ENCODE assay signal across 18 cellular contexts in the genomic region with DNA sequence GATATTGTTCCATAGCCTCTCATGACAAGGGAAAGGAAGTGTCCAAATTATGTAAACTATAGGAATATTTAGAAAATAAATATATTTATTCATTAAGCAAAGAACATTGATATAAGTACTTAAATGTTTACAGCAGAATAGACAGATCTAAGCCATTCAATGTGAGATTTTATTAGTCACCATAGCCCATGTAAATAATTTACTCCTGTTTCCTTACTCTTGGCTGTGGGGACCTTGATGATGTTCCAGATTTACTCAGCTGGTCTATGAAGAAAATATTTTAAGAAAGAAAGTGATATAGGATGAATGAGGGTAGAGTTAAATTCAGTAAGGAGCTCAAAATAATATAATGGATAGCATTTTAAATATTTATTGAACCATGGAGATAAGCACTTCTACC.
DNase-seq lines count a peak whose midpoint lies in the region; ATAC-seq and TF ChIP-seq lines count a peak whose summit lies in the region.
"Had no signal": no experiment of that assay in that cellular context is flagged by ENCODE, and none has a peak within 500 bp of the region (broad histone marks: within the 10 kb centered on the region; RNA-seq: fewer than 3 reads in every experiment).

No MANE protein-coding gene starts in this region.

- TF ChIP-seq POLR2A in erythroblast (IDR thresholded peaks at IDR 0.05; ENCODE audit: low read length): no peak

- no TSS peak for BruUV-seq in Panc1 (replicated peaks; lab: Mats Ljungman, UMichigan)

- ATAC-seq in Panc1 (no peak), GM19455 (IDR thresholded peaks at IDR 0.05; ENCODE audit: unreplicated experiment) (no peak), HG02759 (IDR thresholded peaks at IDR 0.05; ENCODE audit: unreplicated experiment) (no peak)
- ATAC-seq: CD8-positive, alpha-beta T cell had no signal

- TF ChIP-seq CTCF in Panc1 (IDR thresholded peaks at IDR 0.05): no peak

- intact Hi-C loops in Panc1 (cut with micrococcal nuclease; ENCODE audit: unreplicated experiment): no loop called here

- no peaks in the 10 kb centered on the region for H3K36me3 ChIP-seq in Panc1 (ENCODE audit: control insufficient read depth, insufficient read depth, low read length)
- H3K36me3 ChIP-seq: BLaER1 treated with 17β-estradiol and CSF1 and Interleukin-3, amounts not matched to agents 10 nM and 100 nM had no signal

- H3K4me1 ChIP-seq in Panc1 (ENCODE audit: control insufficient read depth, insufficient read depth, low read length): no peaks in the 10 kb centered on the region
- H3K4me1 ChIP-seq: BLaER1 treated with 17β-estradiol and CSF1 and Interleukin-3, amounts not matched to agents 10 nM and 100 nM; Caco-2 had no signal

- H3K9me3 ChIP-seq in Panc1 (ENCODE audit: control insufficient read depth, insufficient read depth, low read depth, low read length): peaks cover 5% of the 10 kb centered on the region; the same call in 1 of the 2 replicates
- H3K9me3 ChIP-seq: Caco-2 had no signal

- in situ Hi-C loops in Panc1 (cut with HindIII; ENCODE audit: low pct_unique_long_range_greater_than_20kb, low sequenced_read_pairs): no loop called here

- POLR2A ChIA-PET in Panc1 (lab: Charles Lee): no interaction called here

- no peak for DNase-seq in Panc1 (ENCODE audit: low read depth, low spot score)
- DNase-seq in glomerular visceral epithelial cell (ENCODE audit: extremely low spot score): peak; percentile 21
- DNase-seq in kidney glomerular epithelial cell (lab: John Stamatoyannopoulos, UW): peak; percentile 38
- DNase-seq in renal cortical epithelial cell (ENCODE audit: low read depth): peak; percentile 74
- DNase-seq in erythroblast (lab: John Stamatoyannopoulos, UW): no peak
- DNase-seq in activated effector memory CD4-positive, alpha-beta T cell treated with anti-CD3 and anti-CD28 coated beads, Interleukin-2, amount 50 U/mL, for 16 hours: no peak
- DNase-seq: 8988T; AML-193; Caco-2; Calu3; CD4-positive, alpha-beta T cell; CD8-positive, alpha-beta T cell; DMS79 treated with DMSO at 0.1 percent for 48 hours; GF-D8 had no signal

- H3K27me3 ChIP-seq in Panc1 (ENCODE audit: control insufficient read depth, insufficient read depth, low read length): no peaks in the 10 kb centered on the region
- H3K27me3 ChIP-seq: BLaER1 treated with 17β-estradiol and CSF1 and Interleukin-3, amounts not matched to agents 10 nM and 100 nM had no signal

- H3K4me3 ChIP-seq in Panc1 (ENCODE audit: low read depth in 2 of 2, low read length in 2 of 2): no peak overlapping the region
- H3K4me3 ChIP-seq: BLaER1 treated with 17β-estradiol and CSF1 and Interleukin-3, amounts not matched to agents 10 nM and 100 nM had no signal

- H3K27ac ChIP-seq in Panc1 (ENCODE audit: low read length): peak overlapping the region; percentile 54; the same call in 1 of the 2 replicates
- H3K27ac ChIP-seq: BLaER1 treated with 17β-estradiol and CSF1 and Interleukin-3, amounts not matched to agents 10 nM and 100 nM; C4-2B had no signal

- CTCF ChIA-PET in Panc1 (lab: Charles Lee): no interaction called here

Comparison
In these comparisons a context has a peak if more than half of its experiments do, and no peak if none do; other contexts are left out.
1. DNase-seq: peak in glomerular visceral epithelial cell (single experiment), kidney glomerular epithelial cell (single experiment) and renal cortical epithelial cell (single experiment); none in Panc1 (single experiment), erythroblast (0 of 2) and activated effector memory CD4-positive, alpha-beta T cell treated with anti-CD3 and anti-CD28 coated beads, Interleukin-2, amount 50 U/mL, for 16 hours (single experiment).